Comparison of ENCODE assay signal across 31 cellular contexts in the genomic region with DNA sequence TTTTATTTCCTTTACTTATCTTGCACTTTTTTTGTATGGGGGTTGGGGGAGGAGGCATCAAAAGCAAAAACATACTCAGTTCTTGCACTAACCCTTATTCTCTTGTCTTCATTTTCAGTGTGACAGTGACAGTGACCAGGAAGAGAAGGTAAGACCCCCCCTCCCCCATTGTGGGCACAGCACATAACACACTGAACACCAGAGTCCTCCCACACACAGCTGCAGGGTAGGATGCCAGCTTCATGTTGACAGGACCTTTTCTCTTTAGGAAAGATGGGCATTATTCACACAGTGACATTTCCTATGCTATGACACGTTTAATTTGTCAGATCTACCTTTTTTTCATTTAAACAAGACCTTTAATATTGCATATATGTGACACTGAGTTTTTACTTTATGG.
"Had no signal": no experiment of that assay in that cellular context is flagged by ENCODE, and none has a peak within 500 bp of the region (broad histone marks: within the 10 kb centered on the region; RNA-seq: fewer than 3 reads in every experiment).

No MANE protein-coding gene starts in this region.

- H3K9ac ChIP-seq: parathyroid adenoma had no signal

- H3K4me1 Mint-ChIP-seq: mesothelial cell of epicardium; stimulated activated memory B cell treated with anti-CD40 and anti-IgM and Interleukin-4, amounts not matched to agents 10 μg/mL and 1 μg/mL and 100 μg/mL, for 72 hours had no signal

- H2AFZ ChIP-seq: hepatocyte, parathyroid adenoma had no signal

- H3K36me3 Mint-ChIP-seq: natural killer cell treated with Interleukin-12 subunit alpha and Interleukin-12 subunit beta and Interleukin-15 and Interleukin-18, amount 100 ng/mL, for 72 hours had no signal

- H3K27ac Mint-ChIP-seq: dendritic cell treated with granulocyte-macrophage colony-stimulating factor and Interleukin-4, amounts not matched to agents 40 ng/mL and 50 ng/mL, for 4 days; endodermal cell; mesothelial cell of epicardium; natural killer cell treated with Interleukin-12 subunit alpha and Interleukin-12 subunit beta and Interleukin-15 and Interleukin-18, amount 100 ng/mL, for 72 hours; stimulated activated memory B cell treated with anti-CD40 and anti-IgM and Interleukin-4, amounts not matched to agents 10 μg/mL and 1 μg/mL and 100 μg/mL, for 72 hours; type B pancreatic cell had no signal

- H3K4me3 ChIP-seq: gastrocnemius medialis, heart left ventricle, hepatocyte, left lung, mucosa of descending colon, right lobe of liver, smooth muscle cell, testis, tibial artery had no signal

- H3K4me2 ChIP-seq: hepatocyte, smooth muscle cell had no signal

- ATAC-seq: esophagus mucosa; gastrocnemius medialis; heart left ventricle; left lung; mucosa of descending colon; natural killer cell treated with Interleukin-12 subunit alpha and Interleukin-12 subunit beta and Interleukin-15 and Interleukin-18, amount 100 ng/mL, for 72 hours; stimulated activated memory B cell treated with anti-CD40 and anti-IgM and Interleukin-4, amounts not matched to agents 10 μg/mL and 1 μg/mL and 100 μg/mL, for 72 hours; stimulated activated naive CD8-positive, alpha-beta T cell treated with anti-CD3 and anti-CD28 coated beads, Interleukin-15, Interleukin-2, amounts not matched to agents 100 U/mL and 50 U/mL, for 24 hours had no signal

- H3K27me3 ChIP-seq: gastrocnemius medialis, heart left ventricle, hepatocyte, left lung, neutrophil, right lobe of liver, testis, tibial artery had no signal

- H3K4me1 ChIP-seq: gastrocnemius medialis, heart left ventricle, left lung, parathyroid adenoma, testis, tibial artery had no signal

- DNase-seq: effector CD8-positive, alpha-beta T cell; endodermal cell; foreskin fibroblast; gastrocnemius medialis; heart left ventricle; kidney; left lung; mesenchymal stem cell; mucosa of descending colon; naive B cell; right lobe of liver; stimulated activated CD4-positive, alpha-beta T cell treated with anti-CD3 and anti-CD28 coated beads, Interleukin-12 subunit alpha, Interleukin-12 subunit beta, amount 100 ng/mL, for 4 hours; stimulated activated CD4-positive, alpha-beta T cell treated with anti-CD3 and anti-CD28 coated beads, Interleukin-1b, Interleukin-23, amount 100 ng/mL, for 48 hours; stimulated activated CD4-positive, alpha-beta T cell treated with anti-CD3 and anti-CD28 coated beads, Interleukin-4, amount 100 ng/mL, for 1 hour; stimulated activated naive CD8-positive, alpha-beta T cell treated with anti-CD3 and anti-CD28 coated beads, Interleukin-15, Interleukin-2, amounts not matched to agents 100 U/mL and 50 U/mL, for 24 hours; substantia nigra; testis; tibial artery had no signal

- H3K36me3 ChIP-seq: gastrocnemius medialis, heart left ventricle, left lung, neutrophil, right lobe of liver, tibial artery had no signal

- H3K79me2 ChIP-seq: hepatocyte, parathyroid adenoma had no signal

- H3K27ac ChIP-seq: epithelial cell of prostate, gastrocnemius medialis, heart left ventricle, hepatocyte, left lung, neutrophil, parathyroid adenoma, right lobe of liver, testis, tibial artery had no signal

- H3K9me3 Mint-ChIP-seq: endodermal cell; mesothelial cell of epicardium; naive B cell; natural killer cell treated with Interleukin-12 subunit alpha and Interleukin-12 subunit beta and Interleukin-15 and Interleukin-18, amount 100 ng/mL, for 72 hours; neural crest cell; stimulated activated memory B cell treated with anti-CD40 and anti-IgM and Interleukin-4, amounts not matched to agents 10 μg/mL and 1 μg/mL and 100 μg/mL, for 72 hours; type B pancreatic cell had no signal

- H3K27me3 Mint-ChIP-seq: dendritic cell treated with granulocyte-macrophage colony-stimulating factor and Interleukin-4, amounts not matched to agents 40 ng/mL and 50 ng/mL, for 4 days; naive B cell; natural killer cell treated with Interleukin-12 subunit alpha and Interleukin-12 subunit beta and Interleukin-15 and Interleukin-18, amount 100 ng/mL, for 72 hours; progenitor cell of endocrine pancreas; stimulated activated memory B cell treated with anti-CD40 and anti-IgM and Interleukin-4, amounts not matched to agents 10 μg/mL and 1 μg/mL and 100 μg/mL, for 72 hours; type B pancreatic cell had no signal

- H3K9me3 ChIP-seq: gastrocnemius medialis, heart left ventricle, left lung, mucosa of descending colon, neutrophil, right lobe of liver, testis, tibial artery had no signal

- H3K4me3 Mint-ChIP-seq: dendritic cell treated with granulocyte-macrophage colony-stimulating factor and Interleukin-4, amounts not matched to agents 40 ng/mL and 50 ng/mL, for 4 days; endodermal cell; mesothelial cell of epicardium; naive B cell; natural killer cell treated with Interleukin-12 subunit alpha and Interleukin-12 subunit beta and Interleukin-15 and Interleukin-18, amount 100 ng/mL, for 72 hours; neural crest cell; stimulated activated memory B cell treated with anti-CD40 and anti-IgM and Interleukin-4, amounts not matched to agents 10 μg/mL and 1 μg/mL and 100 μg/mL, for 72 hours; type B pancreatic cell had no signal
